8 cellular contexts compared by ENCODE assay signal in the genomic region with DNA sequence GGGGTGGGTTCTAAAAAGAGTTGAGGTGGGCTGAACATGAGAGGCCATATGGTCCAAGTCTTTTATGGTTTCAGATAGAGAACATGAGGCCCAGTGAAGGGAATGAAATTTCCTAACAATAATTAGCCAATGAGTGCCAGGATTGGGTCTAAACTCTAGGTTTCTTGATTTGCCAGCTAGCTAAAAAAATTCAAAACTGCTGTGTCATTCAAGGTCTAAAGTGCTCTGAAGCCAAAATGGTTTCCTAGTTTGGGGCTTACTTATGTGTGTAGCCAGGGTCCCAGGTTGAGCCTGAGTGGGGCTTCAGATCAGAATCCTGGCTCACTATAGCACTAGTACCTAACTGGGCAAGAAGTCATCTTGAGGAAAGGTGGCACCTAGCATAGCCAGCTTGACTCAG. TPM values are rescaled to one million over a fixed set of nuclear protein-coding genes. Genes with fewer than 3 reads are reported as not detected.
"Had no signal": no experiment of that assay in that cellular context is flagged by ENCODE, and none has a peak within 500 bp of the region (broad histone marks: within the 10 kb centered on the region; RNA-seq: fewer than 3 reads in every experiment).

No MANE protein-coding gene starts in this region.

- H3K4me1 Mint-ChIP-seq: IgD-negative memory B cell had no signal

- H3K4me3 ChIP-seq: GM23248 had no signal

- H3K27ac ChIP-seq: GM23248 had no signal

- H2AFZ ChIP-seq: GM23248 had no signal

- H3K9me3 Mint-ChIP-seq: H9 had no signal

- H3K27ac Mint-ChIP-seq: IgD-negative memory B cell had no signal

- H3K4me3 Mint-ChIP-seq: H9, IgD-negative memory B cell had no signal

- FAIRE-seq: H54 had no signal

- DNase-seq: GM23248, GOT3, H9, HCEC 1CT, KG1 had no signal

- H3K9ac ChIP-seq: GM23248 had no signal

- H3K36me3 Mint-ChIP-seq: IgD-negative memory B cell had no signal

RNA-seq across cellular contexts. Expression of a gene that starts 55.3 kb away (rescaled TPM):
- total RNA-seq: GM23248, HT-29 had no signal
- polyA plus RNA-seq: GM23248, IgD-negative memory B cell had no signal
